Comparison of ENCODE assay signal across 14 cellular contexts in genomic region chr4:104677122-104677521, GRCh38.
DNase-seq lines count a peak whose midpoint lies in the region; ATAC-seq, FAIRE-seq and TF ChIP-seq lines count a peak whose summit lies in the region.
"Had no signal": no experiment of that assay in that cellular context is flagged by ENCODE, and none has a peak within 500 bp of the region (broad histone marks: within the 10 kb centered on the region; RNA-seq: fewer than 3 reads in every experiment).

No MANE protein-coding gene starts in this region.

- H3K23ac ChIP-seq in mesenchymal stem cell (ENCODE audit: low read length in 2 of 2) = no peak overlapping the region

- H3K4me2 ChIP-seq in astrocyte (ENCODE audit: low read length) (no peak overlapping the region), mesenchymal stem cell (ENCODE audit: low read length, poor library complexity, severe bottlenecking) (no peak overlapping the region)

- H3K18ac ChIP-seq in mesenchymal stem cell (ENCODE audit: low read depth in 1 of 2, low read length in 2 of 2) = no peak overlapping the region

- no peaks in the 10 kb centered on the region for H3K4me1 ChIP-seq in astrocyte (ENCODE audit: insufficient read depth, low read length)
- H3K4me1 ChIP-seq in mesenchymal stem cell (ENCODE audit: control insufficient read depth, insufficient read depth, low read depth, low read length) = no peaks in the 10 kb centered on the region
- H3K4me1 ChIP-seq: lower lobe of right lung had no signal

- no peak overlapping the region for H3K4ac ChIP-seq in mesenchymal stem cell (ENCODE audit: low read depth in 1 of 2, low read length in 2 of 2)

- H3K36me3 ChIP-seq in astrocyte (ENCODE audit: insufficient read depth, low read length) (no peaks in the 10 kb centered on the region), mesenchymal stem cell (ENCODE audit: control insufficient read depth in 1 of 2, insufficient read depth in 2 of 2, low read depth in 1 of 2, low read length in 2 of 2) (no peaks in the 10 kb centered on the region)
- H3K36me3 ChIP-seq: lower lobe of right lung had no signal

- H3K9ac ChIP-seq in astrocyte (ENCODE audit: low read length) (no peak overlapping the region), mesenchymal stem cell (ENCODE audit: low read length) (no peak overlapping the region)

- H3K9me3 ChIP-seq in astrocyte (ENCODE audit: insufficient read depth, low read depth, low read length) = no peaks in the 10 kb centered on the region
- peaks cover 6% of the 10 kb centered on the region for H3K9me3 ChIP-seq in mesenchymal stem cell (ENCODE audit: control insufficient read depth, low read length)
- H3K9me3 ChIP-seq: lower lobe of right lung had no signal

- TF ChIP-seq CTCF in astrocyte (IDR thresholded peaks at IDR 0.05; ENCODE audit: insufficient read depth, low read depth, low read length) (no peak), nephron (IDR thresholded peaks at IDR 0.05; ENCODE audit: unreplicated experiment in 3 of 3) (no peak), endothelial cell (IDR thresholded peaks at IDR 0.05; ENCODE audit: unreplicated experiment) (no peak)

- H3K4me3 Mint-ChIP-seq in astrocyte (ENCODE audit: unreplicated experiment) (no peak overlapping the region), nephron (no peak overlapping the region), endothelial cell (ENCODE audit: unreplicated experiment) (no peak overlapping the region)
- H3K4me3 Mint-ChIP-seq: activated CD4-positive, alpha-beta memory T cell treated with anti-CD3 and anti-CD28 coated beads for 36 hours; activated naive CD4-positive, alpha-beta T cell treated with anti-CD3 and anti-CD28 coated beads, Interleukin-2, amount 10 ng/mL, durations not matched to agents 7 days and 5 days had no signal

- no peak overlapping the region for H3K4me3 ChIP-seq in astrocyte (ENCODE audit: insufficient read depth, low read depth, low read length)
- no peak overlapping the region for H3K4me3 ChIP-seq in mesenchymal stem cell (ENCODE audit: insufficient read depth in 1 of 2, low read depth in 1 of 2, low read length in 2 of 2)
- H3K4me3 ChIP-seq: GM12878, lower lobe of right lung had no signal

- no peak overlapping the region for H2BK120ac ChIP-seq in mesenchymal stem cell (ENCODE audit: low read depth, low read length)

- no peaks in the 10 kb centered on the region for H3K27me3 Mint-ChIP-seq in astrocyte (ENCODE audit: low read depth, unreplicated experiment)
- H3K27me3 Mint-ChIP-seq in nephron (ENCODE audit: low read depth) = no peaks in the 10 kb centered on the region
- H3K27me3 Mint-ChIP-seq in endothelial cell (ENCODE audit: unreplicated experiment) = no peaks in the 10 kb centered on the region
- H3K27me3 Mint-ChIP-seq: activated CD4-positive, alpha-beta memory T cell treated with anti-CD3 and anti-CD28 coated beads for 36 hours; activated naive CD4-positive, alpha-beta T cell treated with anti-CD3 and anti-CD28 coated beads, Interleukin-2, amount 10 ng/mL, durations not matched to agents 7 days and 5 days had no signal

- H3K27ac Mint-ChIP-seq in astrocyte (ENCODE audit: unreplicated experiment) = no peak overlapping the region
- peak overlapping the region in 2 of 3 experiments; percentile 11 to 82 for H3K27ac Mint-ChIP-seq in nephron
- no peak overlapping the region for H3K27ac Mint-ChIP-seq in endothelial cell (ENCODE audit: unreplicated experiment)
- H3K27ac Mint-ChIP-seq: activated CD4-positive, alpha-beta memory T cell treated with anti-CD3 and anti-CD28 coated beads for 36 hours; activated naive CD4-positive, alpha-beta T cell treated with anti-CD3 and anti-CD28 coated beads, Interleukin-2, amount 10 ng/mL, durations not matched to agents 7 days and 5 days had no signal

- no peak overlapping the region for H3K14ac ChIP-seq in mesenchymal stem cell (ENCODE audit: low read length in 2 of 2)

- H3K4me1 Mint-ChIP-seq in astrocyte (ENCODE audit: low read depth, unreplicated experiment) (peaks cover 9% of the 10 kb centered on the region), nephron (peaks cover 6% of the 10 kb centered on the region), endothelial cell (ENCODE audit: unreplicated experiment) (no peaks in the 10 kb centered on the region)
- H3K4me1 Mint-ChIP-seq: activated naive CD4-positive, alpha-beta T cell treated with anti-CD3 and anti-CD28 coated beads, Interleukin-2, amount 10 ng/mL, durations not matched to agents 7 days and 5 days had no signal

- peak; percentile 18 for DNase-seq in NCI-H1048 (lab: John Stamatoyannopoulos, UW)
- peak; percentile 84 for DNase-seq in NCI-H2227 (lab: John Stamatoyannopoulos, UW; ENCODE audit: unreplicated experiment)
- peak; percentile 21 for DNase-seq in astrocyte (ENCODE audit: low read depth)
- DNase-seq in mesenchymal stem cell = no peak
- DNase-seq in endothelial cell (ENCODE audit: low spot score) = no peak
- DNase-seq: activated CD4-positive, alpha-beta memory T cell treated with anti-CD3 and anti-CD28 coated beads for 36 hours; activated naive CD4-positive, alpha-beta T cell treated with anti-CD3 and anti-CD28 coated beads, Interleukin-2, amount 10 ng/mL, durations not matched to agents 7 days and 5 days; lower lobe of right lung; stimulated activated naive CD8-positive, alpha-beta T cell treated with anti-CD3 and anti-CD28 coated beads, Interleukin-15, Interleukin-2, amounts not matched to agents 100 U/mL and 50 U/mL, for 24 hours had no signal

- no peak overlapping the region for H2BK12ac ChIP-seq in mesenchymal stem cell (ENCODE audit: low read length in 2 of 2)

- no peak overlapping the region for H3K27ac ChIP-seq in astrocyte (ENCODE audit: low read depth, low read length)
- H3K27ac ChIP-seq in mesenchymal stem cell (ENCODE audit: low read length, poor library complexity, severe bottlenecking) = no peak overlapping the region
- H3K27ac ChIP-seq: HL-60, lower lobe of right lung had no signal

- H2BK5ac ChIP-seq in mesenchymal stem cell (ENCODE audit: low read depth, low read length, poor library complexity, severe bottlenecking) = no peak overlapping the region

- no peak for FAIRE-seq in astrocyte (lab: Jason Lieb, UNC)
- FAIRE-seq: GM12878 had no signal

- no peaks in the 10 kb centered on the region for H3K79me2 ChIP-seq in astrocyte (ENCODE audit: insufficient read depth, low read length)

- H3K27me3 ChIP-seq in astrocyte (ENCODE audit: insufficient read depth, low read length) (no peaks in the 10 kb centered on the region), mesenchymal stem cell (ENCODE audit: control insufficient read depth in 1 of 2, insufficient read depth in 1 of 2, low read length in 2 of 2) (no peaks in the 10 kb centered on the region)

- H4K91ac ChIP-seq in mesenchymal stem cell (ENCODE audit: low read length) = no peak overlapping the region

- H3K9me3 Mint-ChIP-seq in astrocyte (ENCODE audit: unreplicated experiment) (no peaks in the 10 kb centered on the region), nephron (no peaks in the 10 kb centered on the region), endothelial cell (ENCODE audit: unreplicated experiment) (no peaks in the 10 kb centered on the region)
- H3K9me3 Mint-ChIP-seq: activated CD4-positive, alpha-beta memory T cell treated with anti-CD3 and anti-CD28 coated beads for 36 hours had no signal

- H3K36me3 Mint-ChIP-seq in astrocyte (ENCODE audit: low read depth, unreplicated experiment) = no peaks in the 10 kb centered on the region
- H3K36me3 Mint-ChIP-seq in nephron (ENCODE audit: low read depth) = no peaks in the 10 kb centered on the region
- no peaks in the 10 kb centered on the region for H3K36me3 Mint-ChIP-seq in endothelial cell (ENCODE audit: low read depth, unreplicated experiment)
- H3K36me3 Mint-ChIP-seq: activated CD4-positive, alpha-beta memory T cell treated with anti-CD3 and anti-CD28 coated beads for 36 hours; activated naive CD4-positive, alpha-beta T cell treated with anti-CD3 and anti-CD28 coated beads, Interleukin-2, amount 10 ng/mL, durations not matched to agents 7 days and 5 days had no signal

- no peak overlapping the region for H2BK15ac ChIP-seq in mesenchymal stem cell (ENCODE audit: low read depth, poor library complexity, severe bottlenecking)

- H3K79me1 ChIP-seq in mesenchymal stem cell (replicated peaks; ENCODE audit: low read length, poor library complexity, severe bottlenecking) = no peaks in the 10 kb centered on the region

- H4K8ac ChIP-seq in mesenchymal stem cell (ENCODE audit: low read length) = no peak overlapping the region

- ATAC-seq in GM19463 (IDR thresholded peaks at IDR 0.05; ENCODE audit: unreplicated experiment) (no peak), GM19467 (IDR thresholded peaks at IDR 0.05; ENCODE audit: unreplicated experiment) (no peak)
- ATAC-seq: GM12878; lower lobe of right lung; stimulated activated naive CD8-positive, alpha-beta T cell treated with anti-CD3 and anti-CD28 coated beads, Interleukin-15, Interleukin-2, amounts not matched to agents 100 U/mL and 50 U/mL, for 24 hours had no signal

- H2AK5ac ChIP-seq in mesenchymal stem cell (ENCODE audit: low read length, severe bottlenecking) = no peak overlapping the region

- no peaks in the 10 kb centered on the region for H4K20me1 ChIP-seq in astrocyte (ENCODE audit: insufficient read depth, low read length)

- H2AFZ ChIP-seq in astrocyte (ENCODE audit: low read depth, low read length) (no peak overlapping the region), mesenchymal stem cell (ENCODE audit: low read depth, low read length) (no peak overlapping the region)

- WGBS in mesenchymal stem cell = 78% methylated on average over 3 of the region's 3 CpGs

Comparison
In these comparisons a context has a peak if more than half of its experiments do, and no peak if none do; other contexts are left out.
1. DNase-seq: peak in NCI-H1048 (single experiment), NCI-H2227 (single experiment) and astrocyte (single experiment); none in mesenchymal stem cell (single experiment) and endothelial cell (single experiment).
2. H3K27ac Mint-ChIP-seq: peak in nephron (2 of 3); none in astrocyte (single experiment) and endothelial cell (single experiment).